1 cellular context compared by ENCODE assay signal in the genomic region with DNA sequence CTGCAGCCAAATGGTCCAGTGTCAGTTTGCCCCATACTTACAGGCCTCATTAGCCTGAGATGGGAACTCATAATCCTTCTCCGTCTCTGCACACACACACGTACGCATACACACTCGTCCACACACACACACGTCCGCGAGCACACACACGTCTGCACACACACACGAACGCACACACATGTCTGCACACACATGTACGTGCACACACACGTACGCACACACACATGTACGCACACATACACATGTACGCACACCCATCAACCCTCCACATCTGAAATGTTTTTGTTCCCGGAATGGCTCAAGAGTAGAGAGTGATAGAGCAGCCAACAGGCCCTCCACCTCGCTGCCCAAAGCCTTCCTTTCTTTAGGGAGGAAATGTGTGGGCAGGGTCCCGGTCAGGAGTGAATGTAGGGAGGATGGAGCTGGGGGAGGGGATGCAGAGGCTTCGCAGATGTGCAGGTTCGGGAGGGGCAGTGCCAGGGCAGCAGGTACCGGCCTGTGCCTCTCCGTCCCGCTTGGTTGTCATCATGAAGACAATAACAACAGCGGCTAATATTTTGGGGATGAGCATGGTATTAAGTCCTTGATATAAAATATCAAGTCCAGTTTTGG.
A peak's percentile ranks its signal among the peaks of the same experiment; 100 is the strongest.
TF ChIP-seq lines count a peak whose summit lies in the region.

No MANE protein-coding gene starts in this region.

TF ChIP-seq in GM12878, 131 proteins besides CTCF, POLR2A, EP300 and RAD21:
- TF ChIP-seq, protein P1, sequence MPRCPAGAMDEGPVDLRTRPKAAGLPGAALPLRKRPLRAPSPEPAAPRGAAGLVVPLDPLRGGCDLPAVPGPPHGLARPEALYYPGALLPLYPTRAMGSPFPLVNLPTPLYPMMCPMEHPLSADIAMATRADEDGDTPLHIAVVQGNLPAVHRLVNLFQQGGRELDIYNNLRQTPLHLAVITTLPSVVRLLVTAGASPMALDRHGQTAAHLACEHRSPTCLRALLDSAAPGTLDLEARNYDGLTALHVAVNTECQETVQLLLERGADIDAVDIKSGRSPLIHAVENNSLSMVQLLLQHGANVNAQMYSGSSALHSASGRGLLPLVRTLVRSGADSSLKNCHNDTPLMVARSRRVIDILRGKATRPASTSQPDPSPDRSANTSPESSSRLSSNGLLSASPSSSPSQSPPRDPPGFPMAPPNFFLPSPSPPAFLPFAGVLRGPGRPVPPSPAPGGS (IDR thresholded peaks at IDR 0.05; ENCODE audit: borderline replicate concordance, insufficient read depth, low read depth, low read length, poor library complexity, severe bottlenecking), result peak; percentile 30
- TF ChIP-seq, protein P2, sequence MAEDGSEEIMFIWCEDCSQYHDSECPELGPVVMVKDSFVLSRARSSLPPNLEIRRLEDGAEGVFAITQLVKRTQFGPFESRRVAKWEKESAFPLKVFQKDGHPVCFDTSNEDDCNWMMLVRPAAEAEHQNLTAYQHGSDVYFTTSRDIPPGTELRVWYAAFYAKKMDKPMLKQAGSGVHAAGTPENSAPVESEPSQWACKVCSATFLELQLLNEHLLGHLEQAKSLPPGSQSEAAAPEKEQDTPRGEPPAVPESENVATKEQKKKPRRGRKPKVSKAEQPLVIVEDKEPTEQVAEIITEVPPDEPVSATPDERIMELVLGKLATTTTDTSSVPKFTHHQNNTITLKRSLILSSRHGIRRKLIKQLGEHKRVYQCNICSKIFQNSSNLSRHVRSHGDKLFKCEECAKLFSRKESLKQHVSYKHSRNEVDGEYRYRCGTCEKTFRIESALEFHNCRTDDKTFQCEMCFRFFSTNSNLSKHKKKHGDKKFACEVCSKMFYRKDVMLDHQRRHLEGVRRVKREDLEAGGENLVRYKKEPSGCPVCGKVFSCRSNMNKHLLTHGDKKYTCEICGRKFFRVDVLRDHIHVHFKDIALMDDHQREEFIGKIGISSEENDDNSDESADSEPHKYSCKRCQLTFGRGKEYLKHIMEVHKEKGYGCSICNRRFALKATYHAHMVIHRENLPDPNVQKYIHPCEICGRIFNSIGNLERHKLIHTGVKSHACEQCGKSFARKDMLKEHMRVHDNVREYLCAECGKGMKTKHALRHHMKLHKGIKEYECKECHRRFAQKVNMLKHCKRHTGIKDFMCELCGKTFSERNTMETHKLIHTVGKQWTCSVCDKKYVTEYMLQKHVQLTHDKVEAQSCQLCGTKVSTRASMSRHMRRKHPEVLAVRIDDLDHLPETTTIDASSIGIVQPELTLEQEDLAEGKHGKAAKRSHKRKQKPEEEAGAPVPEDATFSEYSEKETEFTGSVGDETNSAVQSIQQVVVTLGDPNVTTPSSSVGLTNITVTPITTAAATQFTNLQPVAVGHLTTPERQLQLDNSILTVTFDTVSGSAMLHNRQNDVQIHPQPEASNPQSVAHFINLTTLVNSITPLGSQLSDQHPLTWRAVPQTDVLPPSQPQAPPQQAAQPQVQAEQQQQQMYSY (CRISPR knock-in tag; IDR thresholded peaks at IDR 0.05), result no peak
